Comparison of ENCODE assay signal across 1 cellular context in genomic region chr9:124558777-124559470, GRCh38.
TF ChIP-seq lines count a peak whose summit lies in the region.

No MANE protein-coding gene starts in this region.

TF ChIP-seq in K562, 482 proteins besides CTCF, POLR2A, EP300 and RAD21 (continued from another document and continues in another):
- no peak for TF ChIP-seq SNAPC5 (CRISPR knock-in tag; IDR thresholded peaks at IDR 0.05)
- peak; percentile 74; the same call in 1 of the 2 replicates for TF ChIP-seq FOXM1 (IDR thresholded peaks at IDR 0.05; ENCODE audit: low read depth)
- no peak for TF ChIP-seq FOXM1 (CRISPR knock-in tag; IDR thresholded peaks at IDR 0.05; ENCODE audit: low read depth)
- peak; percentile 82 for TF ChIP-seq KLF16 (IDR thresholded peaks at IDR 0.05)
- peak; percentile 89 for TF ChIP-seq CBFA2T3 (IDR thresholded peaks at IDR 0.05)
- peak; percentile 46 to 54; a peak in 3 of 4 replicates for TF ChIP-seq TRIM24 (IDR thresholded peaks at IDR 0.05)
- no peak for TF ChIP-seq MCM5 (IDR thresholded peaks at IDR 0.05; ENCODE audit: low read depth)
- TF ChIP-seq ZNF717 (CRISPR knock-in tag; IDR thresholded peaks at IDR 0.05) = no peak
- no peak for TF ChIP-seq GABPB2 (CRISPR knock-in tag; conservative IDR thresholded peaks at IDR 0.05)
- peak in 1 of 2 experiments; percentile 91; a peak in 2 of 4 replicates for TF ChIP-seq FOXA3 (CRISPR knock-in tag; conservative IDR thresholded peaks at IDR 0.05 in 1 of 2, IDR thresholded peaks at IDR 0.05 in 1 of 2)
- TF ChIP-seq THAP12 (CRISPR knock-in tag; IDR thresholded peaks at IDR 0.05) = no peak
- no peak; the same call in 1 of the 2 replicates for TF ChIP-seq ZNF766 (CRISPR knock-in tag; conservative IDR thresholded peaks at IDR 0.05)
- TF ChIP-seq ZNF239 (CRISPR knock-in tag; IDR thresholded peaks at IDR 0.05) = no peak
- peak; percentile 100 for TF ChIP-seq ZKSCAN8 (CRISPR knock-in tag; IDR thresholded peaks at IDR 0.05)
- TF ChIP-seq XRCC4 (IDR thresholded peaks at IDR 0.05; ENCODE audit: extremely low read depth, insufficient read depth, insufficient read length) = no peak
- no peak for TF ChIP-seq BRD4 (IDR thresholded peaks at IDR 0.05)
- TF ChIP-seq, protein P1, sequence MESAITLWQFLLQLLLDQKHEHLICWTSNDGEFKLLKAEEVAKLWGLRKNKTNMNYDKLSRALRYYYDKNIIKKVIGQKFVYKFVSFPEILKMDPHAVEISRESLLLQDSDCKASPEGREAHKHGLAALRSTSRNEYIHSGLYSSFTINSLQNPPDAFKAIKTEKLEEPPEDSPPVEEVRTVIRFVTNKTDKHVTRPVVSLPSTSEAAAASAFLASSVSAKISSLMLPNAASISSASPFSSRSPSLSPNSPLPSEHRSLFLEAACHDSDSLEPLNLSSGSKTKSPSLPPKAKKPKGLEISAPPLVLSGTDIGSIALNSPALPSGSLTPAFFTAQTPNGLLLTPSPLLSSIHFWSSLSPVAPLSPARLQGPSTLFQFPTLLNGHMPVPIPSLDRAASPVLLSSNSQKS (CRISPR knock-in tag; IDR thresholded peaks at IDR 0.05) = no peak
- peak; percentile 88 to 92 for TF ChIP-seq KDM1A (IDR thresholded peaks at IDR 0.05)
- TF ChIP-seq PBX2 (CRISPR knock-in tag; IDR thresholded peaks at IDR 0.05; ENCODE audit: low read depth) = no peak
- TF ChIP-seq PBX2 (tag; conservative IDR thresholded peaks at IDR 0.05; ENCODE audit: low read depth) = no peak
- 0 out of 4 replicates have a peak, but pooled peaks of 1 of the 2 experiments have one; percentile 25 for TF ChIP-seq ZNF639 (CRISPR knock-in tag; conservative IDR thresholded peaks at IDR 0.05 in 1 of 2, IDR thresholded peaks at IDR 0.05 in 1 of 2)
- TF ChIP-seq, protein P2, sequence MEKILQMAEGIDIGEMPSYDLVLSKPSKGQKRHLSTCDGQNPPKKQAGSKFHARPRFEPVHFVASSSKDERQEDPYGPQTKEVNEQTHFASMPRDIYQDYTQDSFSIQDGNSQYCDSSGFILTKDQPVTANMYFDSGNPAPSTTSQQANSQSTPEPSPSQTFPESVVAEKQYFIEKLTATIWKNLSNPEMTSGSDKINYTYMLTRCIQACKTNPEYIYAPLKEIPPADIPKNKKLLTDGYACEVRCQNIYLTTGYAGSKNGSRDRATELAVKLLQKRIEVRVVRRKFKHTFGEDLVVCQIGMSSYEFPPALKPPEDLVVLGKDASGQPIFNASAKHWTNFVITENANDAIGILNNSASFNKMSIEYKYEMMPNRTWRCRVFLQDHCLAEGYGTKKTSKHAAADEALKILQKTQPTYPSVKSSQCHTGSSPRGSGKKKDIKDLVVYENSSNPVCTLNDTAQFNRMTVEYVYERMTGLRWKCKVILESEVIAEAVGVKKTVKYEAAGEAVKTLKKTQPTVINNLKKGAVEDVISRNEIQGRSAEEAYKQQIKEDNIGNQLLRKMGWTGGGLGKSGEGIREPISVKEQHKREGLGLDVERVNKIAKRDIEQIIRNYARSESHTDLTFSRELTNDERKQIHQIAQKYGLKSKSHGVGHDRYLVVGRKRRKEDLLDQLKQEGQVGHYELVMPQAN (IDR thresholded peaks at IDR 0.05; ENCODE audit: borderline replicate concordance) = no peak
- no peak for TF ChIP-seq ETV5 (CRISPR knock-in tag; IDR thresholded peaks at IDR 0.05; ENCODE audit: low read depth)
- no peak for TF ChIP-seq RBM17 (IDR thresholded peaks at IDR 0.05; ENCODE audit: borderline replicate concordance, low read depth, low read length)
- no peak for TF ChIP-seq RUNX1 (IDR thresholded peaks at IDR 0.05; ENCODE audit: low read depth)
- TF ChIP-seq HLTF (IDR thresholded peaks at IDR 0.05) = no peak
- TF ChIP-seq, protein P3, sequence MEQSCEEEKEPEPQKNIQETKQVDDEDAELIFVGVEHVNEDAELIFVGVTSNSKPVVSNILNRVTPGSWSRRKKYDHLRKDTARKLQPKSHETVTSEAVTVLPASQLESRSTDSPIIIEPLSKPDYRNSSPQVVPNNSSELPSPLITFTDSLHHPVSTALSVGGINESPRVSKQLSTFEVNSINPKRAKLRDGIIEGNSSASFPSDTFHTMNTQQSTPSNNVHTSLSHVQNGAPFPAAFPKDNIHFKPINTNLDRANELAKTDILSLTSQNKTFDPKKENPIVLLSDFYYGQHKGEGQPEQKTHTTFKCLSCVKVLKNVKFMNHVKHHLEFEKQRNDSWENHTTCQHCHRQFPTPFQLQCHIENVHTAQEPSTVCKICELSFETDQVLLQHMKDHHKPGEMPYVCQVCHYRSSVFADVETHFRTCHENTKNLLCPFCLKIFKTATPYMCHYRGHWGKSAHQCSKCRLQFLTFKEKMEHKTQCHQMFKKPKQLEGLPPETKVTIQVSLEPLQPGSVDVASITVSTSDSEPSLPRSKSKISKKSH (CRISPR knock-in tag; IDR thresholded peaks at IDR 0.05) = 0 out of 2 replicates have a peak, but pooled peaks have one; percentile 27
- TF ChIP-seq, protein P4, sequence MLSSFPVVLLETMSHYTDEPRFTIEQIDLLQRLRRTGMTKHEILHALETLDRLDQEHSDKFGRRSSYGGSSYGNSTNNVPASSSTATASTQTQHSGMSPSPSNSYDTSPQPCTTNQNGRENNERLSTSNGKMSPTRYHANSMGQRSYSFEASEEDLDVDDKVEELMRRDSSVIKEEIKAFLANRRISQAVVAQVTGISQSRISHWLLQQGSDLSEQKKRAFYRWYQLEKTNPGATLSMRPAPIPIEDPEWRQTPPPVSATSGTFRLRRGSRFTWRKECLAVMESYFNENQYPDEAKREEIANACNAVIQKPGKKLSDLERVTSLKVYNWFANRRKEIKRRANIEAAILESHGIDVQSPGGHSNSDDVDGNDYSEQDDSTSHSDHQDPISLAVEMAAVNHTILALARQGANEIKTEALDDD (IDR thresholded peaks at IDR 0.05) = peak; percentile 56; the same call in 1 of the 2 replicates
- TF ChIP-seq SOX6 (IDR thresholded peaks at IDR 0.05) = peak; percentile 85
- TF ChIP-seq ZNF445 (CRISPR knock-in tag; IDR thresholded peaks at IDR 0.05; ENCODE audit: low read depth) = no peak
- TF ChIP-seq POLR2H (tag; IDR thresholded peaks at IDR 0.05; ENCODE audit: low read depth) = no peak
- peak; percentile 33 for TF ChIP-seq FOSL1 (tag; conservative IDR thresholded peaks at IDR 0.05)
- peak; percentile 92 for TF ChIP-seq ARID1B (IDR thresholded peaks at IDR 0.05)
- no peak for TF ChIP-seq ZNF436 (CRISPR knock-in tag; IDR thresholded peaks at IDR 0.05)
- TF ChIP-seq NFIC (IDR thresholded peaks at IDR 0.05) = peak; percentile 79
- TF ChIP-seq EWSR1 (IDR thresholded peaks at IDR 0.05; ENCODE audit: borderline replicate concordance, low read depth, partially characterized antibody) = no peak
- no peak for TF ChIP-seq CREB1 (IDR thresholded peaks at IDR 0.05)
- no peak for TF ChIP-seq CREB1 (CRISPR knock-in tag; IDR thresholded peaks at IDR 0.05)
- TF ChIP-seq RCOR1 (IDR thresholded peaks at IDR 0.05; ENCODE audit: borderline replicate concordance in 1 of 2, low read depth in 2 of 2, low read length in 2 of 2) = peak; percentile 74 to 94; a peak in 3 of 4 replicates
- no peak for TF ChIP-seq ZNF184 (CRISPR knock-in tag; IDR thresholded peaks at IDR 0.05)
- TF ChIP-seq SMARCA4 (IDR thresholded peaks at IDR 0.05) = peak; percentile 66
- TF ChIP-seq TAL1 (IDR thresholded peaks at IDR 0.05) = peak; percentile 88
- peak; percentile 13 for TF ChIP-seq ZFP36 (IDR thresholded peaks at IDR 0.05; ENCODE audit: low read depth, low read length, partially characterized antibody)
- TF ChIP-seq, protein P5, sequence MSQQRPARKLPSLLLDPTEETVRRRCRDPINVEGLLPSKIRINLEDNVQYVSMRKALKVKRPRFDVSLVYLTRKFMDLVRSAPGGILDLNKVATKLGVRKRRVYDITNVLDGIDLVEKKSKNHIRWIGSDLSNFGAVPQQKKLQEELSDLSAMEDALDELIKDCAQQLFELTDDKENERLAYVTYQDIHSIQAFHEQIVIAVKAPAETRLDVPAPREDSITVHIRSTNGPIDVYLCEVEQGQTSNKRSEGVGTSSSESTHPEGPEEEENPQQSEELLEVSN (IDR thresholded peaks at IDR 0.05; ENCODE audit: borderline replicate concordance in 1 of 2, extremely low read depth in 1 of 2, insufficient read depth in 1 of 2, insufficient read length in 1 of 2, low read depth in 1 of 2, low read length in 1 of 2, poor library complexity in 1 of 2, severe bottlenecking in 1 of 2) = no peak
- TF ChIP-seq HDAC3 (IDR thresholded peaks at IDR 0.05; ENCODE audit: borderline replicate concordance, partially characterized antibody) = peak; percentile 48
- TF ChIP-seq, protein P6, sequence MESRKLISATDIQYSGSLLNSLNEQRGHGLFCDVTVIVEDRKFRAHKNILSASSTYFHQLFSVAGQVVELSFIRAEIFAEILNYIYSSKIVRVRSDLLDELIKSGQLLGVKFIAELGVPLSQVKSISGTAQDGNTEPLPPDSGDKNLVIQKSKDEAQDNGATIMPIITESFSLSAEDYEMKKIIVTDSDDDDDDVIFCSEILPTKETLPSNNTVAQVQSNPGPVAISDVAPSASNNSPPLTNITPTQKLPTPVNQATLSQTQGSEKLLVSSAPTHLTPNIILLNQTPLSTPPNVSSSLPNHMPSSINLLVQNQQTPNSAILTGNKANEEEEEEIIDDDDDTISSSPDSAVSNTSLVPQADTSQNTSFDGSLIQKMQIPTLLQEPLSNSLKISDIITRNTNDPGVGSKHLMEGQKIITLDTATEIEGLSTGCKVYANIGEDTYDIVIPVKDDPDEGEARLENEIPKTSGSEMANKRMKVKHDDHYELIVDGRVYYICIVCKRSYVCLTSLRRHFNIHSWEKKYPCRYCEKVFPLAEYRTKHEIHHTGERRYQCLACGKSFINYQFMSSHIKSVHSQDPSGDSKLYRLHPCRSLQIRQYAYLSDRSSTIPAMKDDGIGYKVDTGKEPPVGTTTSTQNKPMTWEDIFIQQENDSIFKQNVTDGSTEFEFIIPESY (CRISPR knock-in tag; IDR thresholded peaks at IDR 0.05) = no peak
- no peak for TF ChIP-seq STAT5B (CRISPR knock-in tag; IDR thresholded peaks at IDR 0.05)
- no peak for TF ChIP-seq BDP1 (IDR thresholded peaks at IDR 0.05; ENCODE audit: insufficient read depth, insufficient read length)
- TF ChIP-seq, protein P7, sequence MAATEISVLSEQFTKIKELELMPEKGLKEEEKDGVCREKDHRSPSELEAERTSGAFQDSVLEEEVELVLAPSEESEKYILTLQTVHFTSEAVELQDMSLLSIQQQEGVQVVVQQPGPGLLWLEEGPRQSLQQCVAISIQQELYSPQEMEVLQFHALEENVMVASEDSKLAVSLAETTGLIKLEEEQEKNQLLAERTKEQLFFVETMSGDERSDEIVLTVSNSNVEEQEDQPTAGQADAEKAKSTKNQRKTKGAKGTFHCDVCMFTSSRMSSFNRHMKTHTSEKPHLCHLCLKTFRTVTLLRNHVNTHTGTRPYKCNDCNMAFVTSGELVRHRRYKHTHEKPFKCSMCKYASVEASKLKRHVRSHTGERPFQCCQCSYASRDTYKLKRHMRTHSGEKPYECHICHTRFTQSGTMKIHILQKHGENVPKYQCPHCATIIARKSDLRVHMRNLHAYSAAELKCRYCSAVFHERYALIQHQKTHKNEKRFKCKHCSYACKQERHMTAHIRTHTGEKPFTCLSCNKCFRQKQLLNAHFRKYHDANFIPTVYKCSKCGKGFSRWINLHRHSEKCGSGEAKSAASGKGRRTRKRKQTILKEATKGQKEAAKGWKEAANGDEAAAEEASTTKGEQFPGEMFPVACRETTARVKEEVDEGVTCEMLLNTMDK (IDR thresholded peaks at IDR 0.05; ENCODE audit: borderline replicate concordance, insufficient read depth, low read depth, low read length, poor library complexity, severe bottlenecking) = no peak
- peak in 1 of 2 experiments; percentile 39 for TF ChIP-seq NCOA2 (IDR thresholded peaks at IDR 0.05; ENCODE audit: partially characterized antibody in 2 of 2)
- peak; percentile 85 for TF ChIP-seq TCF3 (CRISPR knock-in tag; IDR thresholded peaks at IDR 0.05)
